Comparison of ENCODE assay signal across 20 cellular contexts in genomic region chr3:64958187-64958586, GRCh38.
"Had no signal": no experiment of that assay in that cellular context is flagged by ENCODE, and none has a peak within 500 bp of the region (broad histone marks: within the 10 kb centered on the region; RNA-seq: fewer than 3 reads in every experiment).

No MANE protein-coding gene starts in this region.

- H3K36me3 ChIP-seq: suprapubic skin, transverse colon had no signal

- ATAC-seq: activated T-cell treated with anti-CD3 and anti-CD28 coated beads, Interleukin-2, amount 50 U/mL, for 4 hours; esophagus mucosa; natural killer cell treated with Interleukin-12 subunit alpha and Interleukin-12 subunit beta and Interleukin-15 and Interleukin-18, amount 100 ng/mL, for 72 hours had no signal

- DNase-seq: activated CD4-positive, alpha-beta T cell treated with anti-CD3 and anti-CD28 coated beads, Interleukin-2, amount 50 U/mL, for 1 hour; activated CD4-positive, CD25-positive, alpha-beta regulatory T cell treated with anti-CD3 and anti-CD28 coated beads, Interleukin-2, amount 50 U/mL, for 72 hours; activated CD8-positive, alpha-beta memory T cell treated with anti-CD3 and anti-CD28 coated beads, Interleukin-2, amount 50 U/mL, for 4 hours; activated naive CD4-positive, alpha-beta T cell treated with anti-CD3 and anti-CD28 coated beads for 36 hours; activated T-cell treated with anti-CD3 and anti-CD28 coated beads, Interleukin-2, amount 50 U/mL, for 4 hours; cerebellar nuclear complex; effector CD4-positive, alpha-beta T cell; head of caudate nucleus; kidney glomerular epithelial cell; retina; small intestine; stimulated activated CD4-positive, alpha-beta T cell treated with anti-CD3 and anti-CD28 coated beads, Interleukin-15, amount 100 ng/mL, for 24 hours; stimulated activated CD4-positive, alpha-beta T cell treated with anti-CD3 and anti-CD28 coated beads, Interleukin-2, amount 100 ng/mL, for 48 hours; SW 1271; T-helper 2 cell; transverse colon had no signal

- H3K27ac ChIP-seq: suprapubic skin, transverse colon, VCaP had no signal

- H3K9me3 ChIP-seq: suprapubic skin, transverse colon had no signal

- H3K27me3 ChIP-seq: suprapubic skin, transverse colon had no signal

- H3K4me3 ChIP-seq: suprapubic skin, transverse colon had no signal
